Comparison of ENCODE assay signal across 10 cellular contexts in the genomic region with DNA sequence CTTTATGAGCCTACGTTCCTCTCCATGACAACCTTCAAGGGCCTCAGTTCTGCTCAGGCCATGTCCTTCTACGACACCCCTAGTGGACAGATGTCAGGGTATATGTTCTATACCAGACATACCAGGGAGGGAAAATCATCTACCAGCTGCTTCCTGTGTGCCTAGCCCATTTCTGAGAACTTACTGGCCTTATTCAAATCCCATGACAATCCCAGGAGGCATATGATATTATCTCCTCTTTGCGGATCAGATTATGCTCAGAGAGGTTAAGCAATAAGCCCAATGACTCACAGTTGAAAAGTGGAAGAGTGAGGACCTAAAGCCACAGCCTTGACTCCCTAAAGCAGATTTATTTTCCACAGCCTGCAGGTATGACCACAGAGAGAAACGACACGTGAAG.
DNase-seq lines count a peak whose midpoint lies in the region; ATAC-seq and TF ChIP-seq lines count a peak whose summit lies in the region.
"Had no signal": no experiment of that assay in that cellular context is flagged by ENCODE, and none has a peak within 500 bp of the region (broad histone marks: within the 10 kb centered on the region; RNA-seq: fewer than 3 reads in every experiment).

No MANE protein-coding gene starts in this region.

- POLR2A ChIA-PET in AG04450 (lab: Yijun Ruan, JAX) = no interaction called here

- ATAC-seq in body of pancreas (peak; percentile 18), GM21528 (IDR thresholded peaks at IDR 0.05; ENCODE audit: low FRiP score, unreplicated experiment) (no peak)
- ATAC-seq: activated T-cell treated with anti-CD3 and anti-CD28 coated beads, Interleukin-2, amount 50 U/mL, for 4 hours had no signal

- H3K4me3 ChIP-seq in AG04450 (ENCODE audit: low read depth, low read length) = no peak overlapping the region
- no peak overlapping the region for H3K4me3 ChIP-seq in body of pancreas
- no peak overlapping the region for H3K4me3 ChIP-seq in mesodermal cell (ENCODE audit: extremely low read depth, insufficient read depth, low read length, poor library complexity, severe bottlenecking)
- H3K4me3 ChIP-seq: tibial nerve had no signal

- WGBS in body of pancreas, 2 donors = 75 to 89% methylated on average over 5 of the region's 5 CpGs
- 100% methylated on average over 1 of the region's 5 CpGs for whole genome bisulfite sequencing in mesodermal cell (ENCODE audit: insufficient coverage in 2 of 2), 2 experiments

- TF ChIP-seq POLR2A in body of pancreas (IDR thresholded peaks at IDR 0.05) = no peak

- no peaks in the 10 kb centered on the region for H3K36me3 ChIP-seq in body of pancreas (replicated peaks in 1 of 2; ENCODE audit: insufficient read depth in 1 of 2, low read depth in 2 of 2)
- H3K36me3 ChIP-seq in mesodermal cell (ENCODE audit: control insufficient read depth, insufficient read depth, low read length) = peaks cover 38% of the 10 kb centered on the region
- H3K36me3 ChIP-seq: tibial nerve had no signal

- intact Hi-C loops in body of pancreas (cut with DNase I) = no loop called here

- H3K27me3 ChIP-seq in AG04450 (ENCODE audit: control insufficient read depth, insufficient read depth, low read length) (no peaks in the 10 kb centered on the region), body of pancreas (no peaks in the 10 kb centered on the region)
- H3K27me3 ChIP-seq: tibial nerve had no signal

- H3K27ac ChIP-seq in AG04450 (ENCODE audit: low read depth, low read length) (no peak overlapping the region), body of pancreas (no peak overlapping the region), mesodermal cell (ENCODE audit: low read depth, low read length, severe bottlenecking) (peak overlapping the region; percentile 43)

- CTCF ChIA-PET in AG04450 (lab: Charles Lee) = interaction anchor here (1.1 to 1.2 kb wide), 2 partner anchors 10 to 20 kb away, joined by 3 read pairs; no protein-coding TSS in a partner anchor

- in situ Hi-C loops in GM13976 (cut with MboI; ENCODE audit: low sequenced_read_pairs, unreplicated experiment) = no loop called here
- in situ Hi-C loops in GM13977 (cut with MboI; ENCODE audit: low pct_unique_long_range_greater_than_20kb, low sequenced_read_pairs, unreplicated experiment) = no loop called here

- DNase-seq in AG04450 (ENCODE audit: low read depth, low spot score) (no peak), body of pancreas (no peak), GM13976 (ENCODE audit: low spot score) (no peak), AG08396 (ENCODE audit: low spot score) (no peak), GM13977 (ENCODE audit: low spot score) (no peak)
- DNase-seq: activated T-cell treated with anti-CD3 and anti-CD28 coated beads, Interleukin-2, amount 50 U/mL, for 4 hours had no signal

- peak; percentile 38 for TF ChIP-seq CTCF in AG04450 (IDR thresholded peaks at IDR 0.05; ENCODE audit: low read depth, low read length)
- TF ChIP-seq CTCF in LNCAP (IDR thresholded peaks at IDR 0.05) = peak; percentile 32; the same call in 1 of the 2 replicates
- no peak for TF ChIP-seq CTCF in body of pancreas (IDR thresholded peaks at IDR 0.05)
- TF ChIP-seq CTCF in GM13976 (IDR thresholded peaks at IDR 0.05; ENCODE audit: borderline replicate concordance, control extremely low read depth, extremely low read depth, insufficient read depth, missing control alignments) = no peak
- no peak for TF ChIP-seq CTCF in GM13977 (IDR thresholded peaks at IDR 0.05; ENCODE audit: extremely low read depth, insufficient read depth, missing control alignments)

- H3K4me1 ChIP-seq in body of pancreas = no peaks in the 10 kb centered on the region
- H3K4me1 ChIP-seq in mesodermal cell (ENCODE audit: control insufficient read depth, insufficient read depth, low read length, poor library complexity, severe bottlenecking) = peaks cover 22% of the 10 kb centered on the region

- H3K9me3 ChIP-seq in AG04450 (ENCODE audit: control insufficient read depth, insufficient read depth, low read length) = no peaks in the 10 kb centered on the region
- no peaks in the 10 kb centered on the region for H3K9me3 ChIP-seq in body of pancreas
- no peaks in the 10 kb centered on the region for H3K9me3 ChIP-seq in mesodermal cell (ENCODE audit: control insufficient read depth, low read length)
- H3K9me3 ChIP-seq: tibial nerve had no signal

Comparison
In these comparisons a context has a peak if more than half of its experiments do, and no peak if none do; other contexts are left out.
1. CTCF ChIP-seq: peak in AG04450 (single experiment) and LNCAP (single experiment); none in body of pancreas (0 of 7), GM13976 (single experiment) and GM13977 (single experiment).